ENCODE assay signal across 29 cellular contexts in the genomic region with DNA sequence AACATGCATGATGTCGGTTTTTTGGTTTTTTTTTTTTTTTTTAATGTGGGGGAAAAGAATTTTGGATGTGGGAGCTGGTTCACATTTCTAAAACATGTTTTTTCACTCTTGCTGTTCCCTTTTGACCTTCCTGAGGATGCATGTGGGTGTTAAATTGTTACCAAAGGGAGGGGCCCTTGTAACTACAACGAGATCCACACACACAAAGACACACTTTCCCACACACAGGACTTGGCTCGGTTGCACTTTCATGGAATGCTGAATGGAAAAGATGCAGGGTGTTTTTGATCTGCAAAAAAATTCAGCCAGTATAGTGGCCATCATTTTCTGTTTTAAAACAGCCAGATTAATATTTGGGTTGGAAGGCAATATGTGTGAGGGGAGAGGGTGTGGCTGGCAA.
DNase-seq lines count a peak whose midpoint lies in the region; ATAC-seq and TF ChIP-seq lines count a peak whose summit lies in the region.
"Had no signal": no experiment of that assay in that cellular context is flagged by ENCODE, and none has a peak within 500 bp of the region (broad histone marks: within the 10 kb centered on the region; RNA-seq: fewer than 3 reads in every experiment).

No MANE protein-coding gene starts in this region.

- POLR2A ChIA-PET in naive thymus-derived CD4-positive, alpha-beta T cell (lab: Charles Lee), result no interaction called here

- no peaks in the 10 kb centered on the region for H3K36me3 Mint-ChIP-seq in naive thymus-derived CD4-positive, alpha-beta T cell
- H3K36me3 Mint-ChIP-seq: activated CD8-positive, alpha-beta memory T cell treated with anti-CD3 and anti-CD28 coated beads, Interleukin-2, amount 10 ng/mL, durations not matched to agents 7 days and 5 days; CD4-positive, alpha-beta memory T cell; stimulated activated naive B cell treated with anti-CD40 and anti-IgM and Interleukin-4, amounts not matched to agents 10 μg/mL and 1 μg/mL and 100 μg/mL, for 72 hours; WTC11 had no signal

- H3K27me3 ChIP-seq in adipocyte (replicated peaks; ENCODE audit: control insufficient read depth, insufficient read depth, low read length), result no peaks in the 10 kb centered on the region
- no peaks in the 10 kb centered on the region for H3K27me3 ChIP-seq in lung (ENCODE audit: control insufficient read depth, insufficient read depth)
- no peaks in the 10 kb centered on the region for H3K27me3 ChIP-seq in testis
- no peaks in the 10 kb centered on the region for H3K27me3 ChIP-seq in HAP-1 (ENCODE audit: low read depth)
- H3K27me3 ChIP-seq in naive thymus-derived CD4-positive, alpha-beta T cell (ENCODE audit: control insufficient read depth in 2 of 2, insufficient read depth in 2 of 2, low read length in 2 of 2), result no peaks in the 10 kb centered on the region
- H3K27me3 ChIP-seq: colonic mucosa, SJCRH30 had no signal

- H3K9me3 ChIP-seq in adipocyte (ENCODE audit: control insufficient read depth, low read length) (peaks cover 4% of the 10 kb centered on the region), lung (ENCODE audit: control insufficient read depth in 2 of 2, insufficient read depth in 1 of 2, low read length in 1 of 2) (no peaks in the 10 kb centered on the region), testis (no peaks in the 10 kb centered on the region), HAP-1 (no peaks in the 10 kb centered on the region)
- H3K9me3 ChIP-seq in naive thymus-derived CD4-positive, alpha-beta T cell (ENCODE audit: control insufficient read depth in 2 of 3, low read length in 3 of 3), result no peaks in the 10 kb centered on the region
- H3K9me3 ChIP-seq: colonic mucosa, lower lobe of right lung, mucosa of descending colon, SJCRH30 had no signal

- in situ Hi-C loops in HAP-1 (cut with MboI; ENCODE audit: low sequenced_read_pairs), result no loop called here

- no peak overlapping the region for H3K27ac Mint-ChIP-seq in naive thymus-derived CD4-positive, alpha-beta T cell
- H3K27ac Mint-ChIP-seq: activated CD4-positive, alpha-beta T cell treated with anti-CD3 and anti-CD28 coated beads, Interleukin-2, amount 10 ng/mL, durations not matched to agents 7 days and 5 days; activated CD8-positive, alpha-beta memory T cell treated with anti-CD3 and anti-CD28 coated beads, Interleukin-2, amount 10 ng/mL, durations not matched to agents 7 days and 5 days; activated T-cell treated with anti-CD3 and anti-CD28 coated beads, Interleukin-2, amount 50 U/mL, for 72 hours; CD4-positive, alpha-beta memory T cell; endodermal cell; GM23338; stimulated activated naive B cell treated with anti-CD40 and anti-IgM and Interleukin-4, amounts not matched to agents 10 μg/mL and 1 μg/mL and 100 μg/mL, for 72 hours; WTC11 had no signal

- peaks cover 0 to 14% (median 8%) of the 10 kb centered on the region in 7 donors for H3K4me1 Mint-ChIP-seq in naive thymus-derived CD4-positive, alpha-beta T cell
- H3K4me1 Mint-ChIP-seq: activated CD4-positive, alpha-beta T cell treated with anti-CD3 and anti-CD28 coated beads, Interleukin-2, amount 10 ng/mL, durations not matched to agents 7 days and 5 days; activated CD8-positive, alpha-beta memory T cell treated with anti-CD3 and anti-CD28 coated beads, Interleukin-2, amount 10 ng/mL, durations not matched to agents 7 days and 5 days; CD4-positive, alpha-beta memory T cell; endodermal cell; GM23338; WTC11 had no signal

- H3K36me3 ChIP-seq in adipocyte (ENCODE audit: control insufficient read depth, insufficient read depth, low read length, severe bottlenecking), result no peaks in the 10 kb centered on the region
- no peaks in the 10 kb centered on the region for H3K36me3 ChIP-seq in lung (ENCODE audit: control insufficient read depth in 2 of 2, insufficient read depth in 2 of 2, low read length in 2 of 2)
- no peaks in the 10 kb centered on the region for H3K36me3 ChIP-seq in testis (ENCODE audit: low read depth, missing control alignments)
- no peaks in the 10 kb centered on the region for H3K36me3 ChIP-seq in HAP-1 (replicated peaks)
- no peaks in the 10 kb centered on the region for H3K36me3 ChIP-seq in naive thymus-derived CD4-positive, alpha-beta T cell (ENCODE audit: control insufficient read depth in 2 of 3, insufficient read depth in 3 of 3, low read length in 3 of 3)
- H3K36me3 ChIP-seq: colonic mucosa, lower lobe of right lung, SJCRH30 had no signal

- peak overlapping the region; percentile 67 for H3K4me3 ChIP-seq in adipocyte (ENCODE audit: low read length)
- H3K4me3 ChIP-seq in fibroblast of pulmonary artery (replicated peaks; ENCODE audit: low read depth, low read length), result no peak overlapping the region
- H3K4me3 ChIP-seq in lung, result no peak overlapping the region
- H3K4me3 ChIP-seq in testis, result no peak overlapping the region
- no peak overlapping the region for H3K4me3 ChIP-seq in HAP-1
- H3K4me3 ChIP-seq in naive thymus-derived CD4-positive, alpha-beta T cell (ENCODE audit: low read length), result no peak overlapping the region
- H3K4me3 ChIP-seq: colonic mucosa, GM12878, GM23338, lower lobe of right lung, mucosa of descending colon, SJCRH30 had no signal

- intact Hi-C loops in testis (cut with DNase I; ENCODE audit: low total_unique reads), result no loop called here
- intact Hi-C loops in naive thymus-derived CD4-positive, alpha-beta T cell (cut with micrococcal nuclease), result no loop called here

- H3K9me3 Mint-ChIP-seq in naive thymus-derived CD4-positive, alpha-beta T cell, result no peaks in the 10 kb centered on the region
- H3K9me3 Mint-ChIP-seq: activated T-cell treated with anti-CD3 and anti-CD28 coated beads, Interleukin-2, amount 50 U/mL, for 72 hours; endodermal cell; GM23338; neural crest cell; stimulated activated naive B cell treated with anti-CD40 and anti-IgM and Interleukin-4, amounts not matched to agents 10 μg/mL and 1 μg/mL and 100 μg/mL, for 72 hours; WTC11 had no signal

- no peak overlapping the region for H3K4me3 Mint-ChIP-seq in naive thymus-derived CD4-positive, alpha-beta T cell
- H3K4me3 Mint-ChIP-seq: activated CD4-positive, alpha-beta T cell treated with anti-CD3 and anti-CD28 coated beads, Interleukin-2, amount 10 ng/mL, durations not matched to agents 7 days and 5 days; activated CD8-positive, alpha-beta memory T cell treated with anti-CD3 and anti-CD28 coated beads, Interleukin-2, amount 10 ng/mL, durations not matched to agents 7 days and 5 days; activated T-cell treated with anti-CD3 and anti-CD28 coated beads, Interleukin-2, amount 50 U/mL, for 72 hours; CD4-positive, alpha-beta memory T cell; endodermal cell; GM23338; neural crest cell; stimulated activated naive B cell treated with anti-CD40 and anti-IgM and Interleukin-4, amounts not matched to agents 10 μg/mL and 1 μg/mL and 100 μg/mL, for 72 hours; WTC11 had no signal

- no peak for TF ChIP-seq CTCF in fibroblast of pulmonary artery (IDR thresholded peaks at IDR 0.05; ENCODE audit: low read length, missing control alignments)
- no peak for TF ChIP-seq CTCF in lung (IDR thresholded peaks at IDR 0.05; ENCODE audit: control extremely low read depth, extremely low read depth)
- no peak for TF ChIP-seq CTCF in testis (IDR thresholded peaks at IDR 0.05)

- peak; percentile 65 for DNase-seq in adipocyte (ENCODE audit: low read depth)
- DNase-seq in fibroblast of pulmonary artery (ENCODE audit: low read depth), result peak; percentile 16
- no peak for DNase-seq in lung (ENCODE audit: low spot score)
- peak; percentile 56 for DNase-seq in testis
- DNase-seq in HAP-1 (ENCODE audit: low spot score in 2 of 2), result no peak
- no peak for DNase-seq in effector CD8-positive, alpha-beta T cell (lab: John Stamatoyannopoulos, UW)
- DNase-seq in naive thymus-derived CD4-positive, alpha-beta T cell, result no peak
- DNase-seq: activated CD4-positive, alpha-beta T cell treated with anti-CD3 and anti-CD28 coated beads, Interleukin-2, amount 10 ng/mL, durations not matched to agents 7 days and 5 days; activated CD8-positive, alpha-beta memory T cell treated with anti-CD3 and anti-CD28 coated beads, Interleukin-2, amount 10 ng/mL, durations not matched to agents 7 days and 5 days; activated naive CD4-positive, alpha-beta T cell treated with Interleukin-2 at 50 U/mL for 16 hours; activated T-cell treated with anti-CD3 and anti-CD28 coated beads, Interleukin-2, amount 50 U/mL, for 72 hours; CD4-positive, alpha-beta memory T cell; colonic mucosa; endodermal cell; islet precursor cell; lower lobe of right lung; mucosa of descending colon; NCI-H1105 treated with DMSO at 0.1 percent for 48 hours; NCI-H2029; NCI-H345; NCI-H748 treated with DMSO at 0.1 percent for 48 hours; SJCRH30; stimulated activated CD4-positive, alpha-beta T cell treated with anti-CD3 and anti-CD28 coated beads, Interleukin-15, amount 100 ng/mL, for 24 hours; stimulated activated naive B cell treated with anti-CD40 and anti-IgM and Interleukin-4, amounts not matched to agents 10 μg/mL and 1 μg/mL and 100 μg/mL, for 72 hours had no signal

- peak; percentile 41 for ATAC-seq in lung (ENCODE audit: insufficient read depth, low FRiP score)
- no peak for ATAC-seq in naive thymus-derived CD4-positive, alpha-beta T cell
- ATAC-seq: activated CD8-positive, alpha-beta memory T cell treated with anti-CD3 and anti-CD28 coated beads, Interleukin-2, amount 10 ng/mL, durations not matched to agents 7 days and 5 days; activated T-cell treated with anti-CD3 and anti-CD28 coated beads, Interleukin-2, amount 50 U/mL, for 72 hours; esophagus mucosa; GM12878; GM23338; mucosa of descending colon; stimulated activated naive B cell treated with anti-CD40 and anti-IgM and Interleukin-4, amounts not matched to agents 10 μg/mL and 1 μg/mL and 100 μg/mL, for 72 hours; WTC11 had no signal

- CTCF ChIA-PET in naive thymus-derived CD4-positive, alpha-beta T cell (lab: Charles Lee), result interaction anchor here (0.6 kb wide), 1 partner anchor 461 kb away, joined by 3 read pairs; no protein-coding TSS in a partner anchor

- TF ChIP-seq POLR2A in testis (IDR thresholded peaks at IDR 0.05), result no peak

- peaks cover 0 to 3% (median 0%) of the 10 kb centered on the region in 5 donors for H3K27me3 Mint-ChIP-seq in naive thymus-derived CD4-positive, alpha-beta T cell
- H3K27me3 Mint-ChIP-seq: activated CD4-positive, alpha-beta T cell treated with anti-CD3 and anti-CD28 coated beads, Interleukin-2, amount 10 ng/mL, durations not matched to agents 7 days and 5 days; activated CD8-positive, alpha-beta memory T cell treated with anti-CD3 and anti-CD28 coated beads, Interleukin-2, amount 10 ng/mL, durations not matched to agents 7 days and 5 days; stimulated activated naive B cell treated with anti-CD40 and anti-IgM and Interleukin-4, amounts not matched to agents 10 μg/mL and 1 μg/mL and 100 μg/mL, for 72 hours had no signal

- 34 to 55% methylated on average over 3 of the region's 3 CpGs for WGBS in lung, 2 donors
- 32 to 33% methylated on average over 3 of the region's 3 CpGs for WGBS in testis, 2 donors

- H3K27ac ChIP-seq in lung (ENCODE audit: low read depth in 1 of 2, low read length in 1 of 2), result no peak overlapping the region
- H3K27ac ChIP-seq in testis, result no peak overlapping the region
- H3K27ac ChIP-seq in naive thymus-derived CD4-positive, alpha-beta T cell (ENCODE audit: low read depth, low read length), result no peak overlapping the region
- H3K27ac ChIP-seq: colonic mucosa, lower lobe of right lung, SJCRH30 had no signal

- H3K9ac ChIP-seq in adipocyte (ENCODE audit: low read length), result peak overlapping the region; percentile 80

- H3K4me1 ChIP-seq in adipocyte (ENCODE audit: control insufficient read depth, insufficient read depth, low read length) (peaks cover 32% of the 10 kb centered on the region), lung (ENCODE audit: control insufficient read depth in 2 of 2, insufficient read depth in 2 of 2, low read length in 2 of 2) (peaks cover 0 to 6% of the 10 kb centered on the region in 2 donors), testis (peaks cover 6% of the 10 kb centered on the region), HAP-1 (no peaks in the 10 kb centered on the region)
- H3K4me1 ChIP-seq in naive thymus-derived CD4-positive, alpha-beta T cell (ENCODE audit: control insufficient read depth in 2 of 2, insufficient read depth in 2 of 2, low read length in 2 of 2), result no peaks in the 10 kb centered on the region
- H3K4me1 ChIP-seq: colonic mucosa, SJCRH30 had no signal

Comparison
In these comparisons a context has a peak if more than half of its experiments do, and no peak if none do; other contexts are left out.
1. DNase-seq: peak in adipocyte (single experiment), fibroblast of pulmonary artery (single experiment) and testis (single experiment); none in lung (single experiment), HAP-1 (0 of 2), effector CD8-positive, alpha-beta T cell (single experiment) and naive thymus-derived CD4-positive, alpha-beta T cell (0 of 9).